ENCODE assay signal across 9 cellular contexts in the genomic region with DNA sequence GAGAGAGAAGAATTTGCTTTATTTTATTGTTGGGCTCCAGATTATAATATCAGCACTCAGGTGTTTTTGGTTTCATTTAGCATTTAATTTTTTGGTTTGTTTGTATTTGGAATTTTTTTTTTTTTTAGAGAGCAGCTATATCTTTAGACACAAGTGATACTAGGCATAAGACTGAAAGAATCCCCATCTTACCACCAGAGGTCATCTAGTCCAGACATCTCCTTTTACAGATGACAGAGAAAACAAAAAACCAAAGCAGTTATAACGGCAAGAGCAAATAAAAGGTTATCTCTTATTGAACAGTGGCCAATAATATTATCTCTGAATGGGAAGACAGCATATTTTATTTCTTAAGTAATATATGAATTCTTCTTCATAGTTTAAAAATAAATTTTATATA. TPM values are rescaled to one million over a fixed set of nuclear protein-coding genes. Genes with fewer than 3 reads are reported as not detected.
DNase-seq lines count a peak whose midpoint lies in the region; ATAC-seq and TF ChIP-seq lines count a peak whose summit lies in the region.
"Had no signal": no experiment of that assay in that cellular context is flagged by ENCODE, and none has a peak within 500 bp of the region (broad histone marks: within the 10 kb centered on the region; RNA-seq: fewer than 3 reads in every experiment).

No MANE protein-coding gene starts in this region.

- no peak for TF ChIP-seq POLR2A in heart left ventricle (IDR thresholded peaks at IDR 0.05)

- H3K4me3 ChIP-seq in heart left ventricle (no peak overlapping the region), tibial artery (no peak overlapping the region)
- H3K4me3 ChIP-seq: SK-N-MC had no signal

- H3K27me3 ChIP-seq in heart left ventricle (no peaks in the 10 kb centered on the region), tibial artery (no peaks in the 10 kb centered on the region)
- H3K27me3 ChIP-seq: neutrophil had no signal

- H3K27ac Mint-ChIP-seq in HFFc6, result peak overlapping the region; percentile 29; the same call in 1 of the 2 replicates
- H3K27ac Mint-ChIP-seq in activated T-helper 1 cell treated with anti-CD3 and anti-CD28 coated beads, Interleukin-12 subunit alpha, Interleukin-12 subunit beta, Interleukin-2, Interleukin-4 antibody, amounts not matched to agents 30 ng/mL and 10 ng/mL and 1 ng/mL, durations not matched to agents 14 hours and 24 hours and 36 hours, result no peak overlapping the region

- TF ChIP-seq CTCF in HFFc6 (IDR thresholded peaks at IDR 0.05) (peak; percentile 68), VCaP (conservative IDR thresholded peaks at IDR 0.05) (peak; percentile 74), heart left ventricle (IDR thresholded peaks at IDR 0.05) (peak; percentile 14 to 67 (median 51)), tibial artery (IDR thresholded peaks at IDR 0.05) (peak; percentile 34 to 38)

- no peaks in the 10 kb centered on the region for H3K27me3 Mint-ChIP-seq in HFFc6 (ENCODE audit: insufficient read depth)
- no peaks in the 10 kb centered on the region for H3K27me3 Mint-ChIP-seq in activated T-helper 1 cell treated with anti-CD3 and anti-CD28 coated beads, Interleukin-12 subunit alpha, Interleukin-12 subunit beta, Interleukin-2, Interleukin-4 antibody, amounts not matched to agents 30 ng/mL and 10 ng/mL and 1 ng/mL, durations not matched to agents 14 hours and 24 hours and 36 hours (ENCODE audit: insufficient read depth)

- H3K9me3 ChIP-seq in heart left ventricle (no peaks in the 10 kb centered on the region), tibial artery (no peaks in the 10 kb centered on the region)
- H3K9me3 ChIP-seq: neutrophil had no signal

- peaks cover 21% of the 10 kb centered on the region for H3K36me3 Mint-ChIP-seq in HFFc6 (ENCODE audit: low read depth)
- H3K36me3 Mint-ChIP-seq in activated T-helper 1 cell treated with anti-CD3 and anti-CD28 coated beads, Interleukin-12 subunit alpha, Interleukin-12 subunit beta, Interleukin-2, Interleukin-4 antibody, amounts not matched to agents 30 ng/mL and 10 ng/mL and 1 ng/mL, durations not matched to agents 14 hours and 24 hours and 36 hours (ENCODE audit: low read depth), result peaks cover 32% of the 10 kb centered on the region

- DNase-seq in HFFc6 (peak; percentile 31), heart left ventricle (no peak), tibial artery (no peak), islet precursor cell (no peak), UCSD-AML1 (lab: John Stamatoyannopoulos, UW; ENCODE audit: unreplicated experiment) (no peak)
- DNase-seq in activated T-helper 1 cell treated with anti-CD3 and anti-CD28 coated beads, Interleukin-12 subunit alpha, Interleukin-12 subunit beta, Interleukin-2, Interleukin-4 antibody, amounts not matched to agents 30 ng/mL and 10 ng/mL and 1 ng/mL, durations not matched to agents 14 hours and 24 hours and 36 hours (ENCODE audit: low spot score), result no peak

- H3K9me3 Mint-ChIP-seq in HFFc6, result no peaks in the 10 kb centered on the region
- H3K9me3 Mint-ChIP-seq in activated T-helper 1 cell treated with anti-CD3 and anti-CD28 coated beads, Interleukin-12 subunit alpha, Interleukin-12 subunit beta, Interleukin-2, Interleukin-4 antibody, amounts not matched to agents 30 ng/mL and 10 ng/mL and 1 ng/mL, durations not matched to agents 14 hours and 24 hours and 36 hours, result no peaks in the 10 kb centered on the region

- intact Hi-C loops in heart left ventricle (cut with DNase I), result loop anchor here in 9 of 10 donors (2.0 to 10.0 kb wide), 6 partner anchors 85 to 1983 kb away; a partner anchor contains a TSS
- intact Hi-C loops in tibial artery (cut with DNase I; ENCODE audit: low total_unique reads), result loop anchor here (10.0 kb wide), 1 partner anchor 127 kb away; a partner anchor contains a TSS
- intact Hi-C loops in activated T-helper 1 cell treated with anti-CD3 and anti-CD28 coated beads, Interleukin-12 subunit alpha, Interleukin-12 subunit beta, Interleukin-2, Interleukin-4 antibody, amounts not matched to agents 30 ng/mL and 10 ng/mL and 1 ng/mL, durations not matched to agents 14 hours and 24 hours and 36 hours (cut with micrococcal nuclease), result no loop called here

- H3K4me1 ChIP-seq in heart left ventricle, result peaks cover 0 to 10% (median 4%) of the 10 kb centered on the region in 12 donors
- H3K4me1 ChIP-seq in tibial artery, result no peaks in the 10 kb centered on the region

- H3K4me3 Mint-ChIP-seq in HFFc6, result no peak overlapping the region
- H3K4me3 Mint-ChIP-seq in activated T-helper 1 cell treated with anti-CD3 and anti-CD28 coated beads, Interleukin-12 subunit alpha, Interleukin-12 subunit beta, Interleukin-2, Interleukin-4 antibody, amounts not matched to agents 30 ng/mL and 10 ng/mL and 1 ng/mL, durations not matched to agents 14 hours and 24 hours and 36 hours, result no peak overlapping the region

- no peaks in the 10 kb centered on the region for H3K4me1 Mint-ChIP-seq in HFFc6 (ENCODE audit: low read depth)
- no peaks in the 10 kb centered on the region for H3K4me1 Mint-ChIP-seq in activated T-helper 1 cell treated with anti-CD3 and anti-CD28 coated beads, Interleukin-12 subunit alpha, Interleukin-12 subunit beta, Interleukin-2, Interleukin-4 antibody, amounts not matched to agents 30 ng/mL and 10 ng/mL and 1 ng/mL, durations not matched to agents 14 hours and 24 hours and 36 hours (ENCODE audit: low read depth)

- WGBS in heart left ventricle, 4 donors, result 3 to 10% (median 7%) methylated on average over 1 of the region's 1 CpG

- H3K27ac ChIP-seq in VCaP (no peak overlapping the region), heart left ventricle (no peak overlapping the region), tibial artery (no peak overlapping the region)
- H3K27ac ChIP-seq: neutrophil, SK-N-MC had no signal

- H3K36me3 ChIP-seq in heart left ventricle, result peaks cover 0 to 86% (median 74%) of the 10 kb centered on the region in 9 donors
- H3K36me3 ChIP-seq in tibial artery, result peaks cover 31 to 45% (median 36%) of the 10 kb centered on the region in 3 donors

- ATAC-seq in heart left ventricle, result peak in 2 of 4 donors; percentile 61 to 69

RNA-seq across cellular contexts. Expression of a gene that starts 22.8 kb away (rescaled TPM):
- 10 to 100 TPM; 13.8 to 20.4 (median 18.3) TPM for total RNA-seq in HFFc6 (2021; fragmentation: NEBNext Ultra II Directional; extraction: Animal tissue kit (Norgen Biotek cat#: 25700))
- 10 to 100 TPM; 16.5 to 29.6 (median 20.4) TPM for total RNA-seq in heart left ventricle
- polyA plus RNA-seq in heart left ventricle, result 10 to 100 TPM in 1 of 2 donors, 1 to 10 TPM in 1; 3.8 to 29.7 TPM
- total RNA-seq in activated T-helper 1 cell treated with anti-CD3 and anti-CD28 coated beads, Interleukin-12 subunit alpha, Interleukin-12 subunit beta, Interleukin-2, Interleukin-4 antibody, amounts not matched to agents 30 ng/mL and 10 ng/mL and 1 ng/mL, durations not matched to agents 14 hours and 24 hours and 36 hours, result 29.8 and 32.0 TPM in 2 replicates
